1 cellular context compared by ENCODE assay signal in genomic region chr5:73733219-73733618, GRCh38.
A peak's percentile ranks its signal among the peaks of the same experiment; 100 is the strongest.
TF ChIP-seq lines count a peak whose summit lies in the region.

No MANE protein-coding gene starts in this region.

TF ChIP-seq in SK-N-SH treated with all-trans-retinoic acid at 6 μM for 48 hours, 23 proteins besides CTCF, POLR2A, EP300 and RAD21 (continued from another document):
- TF ChIP-seq TSHZ2 (CRISPR knock-in tag; IDR thresholded peaks at IDR 0.05): 0 out of 2 replicates have a peak, but pooled peaks have one; percentile 42
- TF ChIP-seq ISL1 (CRISPR knock-in tag; IDR thresholded peaks at IDR 0.05): peak; percentile 86
- no peak for TF ChIP-seq CSDC2 (CRISPR knock-in tag; IDR thresholded peaks at IDR 0.05)
- no peak for TF ChIP-seq ZFP30 (CRISPR knock-in tag; IDR thresholded peaks at IDR 0.05)
- peak; percentile 55; the same call in 1 of the 2 replicates for TF ChIP-seq TCF4 (CRISPR knock-in tag; IDR thresholded peaks at IDR 0.05; ENCODE audit: borderline replicate concordance)
- no peak for TF ChIP-seq PPARA (CRISPR knock-in tag; IDR thresholded peaks at IDR 0.05; ENCODE audit: borderline replicate concordance)
